Comparison of ENCODE assay signal across 38 cellular contexts in the genomic region with DNA sequence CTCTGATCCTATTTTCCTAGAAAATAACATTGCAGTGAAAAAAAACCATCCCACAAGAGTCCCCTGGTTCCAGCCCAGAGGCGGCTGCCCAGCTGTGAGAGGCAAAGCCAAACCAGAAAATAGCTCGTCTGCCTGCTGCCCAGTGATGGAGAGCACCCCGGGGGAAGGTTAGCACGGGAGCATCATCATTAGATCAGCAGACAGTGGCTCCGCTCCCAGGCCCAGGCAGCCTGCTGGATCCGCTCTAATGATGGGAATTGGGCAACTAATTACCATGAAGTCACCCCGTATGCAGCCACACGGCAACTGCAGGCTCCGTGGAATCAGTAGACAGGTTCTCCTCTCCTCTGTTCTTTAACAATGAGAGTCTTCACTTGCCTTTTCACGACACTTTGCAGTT. TPM values are rescaled to one million over a fixed set of nuclear protein-coding genes. Genes with fewer than 3 reads are reported as not detected.
"Had no signal": no experiment of that assay in that cellular context is flagged by ENCODE, and none has a peak within 500 bp of the region (broad histone marks: within the 10 kb centered on the region; RNA-seq: fewer than 3 reads in every experiment).

No MANE protein-coding gene starts in this region.

- H3K4me3 ChIP-seq: cardiac muscle cell, MG63, Peyer's patch, SJSA1 had no signal

- DNase-seq: activated CD4-positive, alpha-beta memory T cell treated with anti-CD3 and anti-CD28 coated beads, Interleukin-2, amount 10 ng/mL, durations not matched to agents 7 days and 5 days; activated CD4-positive, alpha-beta T cell treated with anti-CD3 and anti-CD28 coated beads for 1 hour; activated CD4-positive, alpha-beta T cell treated with anti-CD3 and anti-CD28 coated beads for 48 hours; activated CD4-positive, CD25-positive, alpha-beta regulatory T cell; activated CD8-positive, alpha-beta memory T cell treated with anti-CD3 and anti-CD28 coated beads for 24 hours; activated CD8-positive, alpha-beta memory T cell treated with anti-CD3 and anti-CD28 coated beads, Interleukin-2, amount 10 ng/mL, durations not matched to agents 7 days and 5 days; activated CD8-positive, alpha-beta memory T cell treated with anti-CD3 and anti-CD28 coated beads, Interleukin-2, amount 50 U/mL, for 48 hours; activated effector memory CD4-positive, alpha-beta T cell treated with Interleukin-2 at 50 U/mL for 16 hours; activated naive CD4-positive, alpha-beta T cell treated with anti-CD3 and anti-CD28 coated beads, Interleukin-2, amount 10 ng/mL, durations not matched to agents 7 days and 5 days; activated naive CD8-positive, alpha-beta T cell treated with anti-CD3 and anti-CD28 coated beads for 36 hours; activated T-cell treated with anti-CD3 and anti-CD28 coated beads, Interleukin-2, amount 50 U/mL, for 48 hours; amniotic stem cell; aorta; Kasumi-1; KG1; MG63; NCI-H1048; NCI-H1105 treated with DMSO at 0.1 percent for 48 hours; NCI-H1436; NCI-H1694; NCI-H2029; NCI-H2171; NCI-H510A; NCI-H526; NCI-H82; NK-92 treated with Interleukin-12 subunit alpha and Interleukin-12 subunit beta, amount 100 ng/mL, for 24 hours; PC-3; Peyer's patch; RPMI8226; SHP77 treated with DMSO at 0.1 percent for 48 hours; SW 1271; T-helper 1 cell; T-helper 2 cell; T-helper 9 cell; WERI-Rb-1 had no signal

- H3K27me3 ChIP-seq: cardiac muscle cell, MG63, Peyer's patch, SJSA1 had no signal

- H3K4me3 Mint-ChIP-seq: activated CD4-positive, alpha-beta memory T cell treated with anti-CD3 and anti-CD28 coated beads, Interleukin-2, amount 10 ng/mL, durations not matched to agents 7 days and 5 days; activated CD8-positive, alpha-beta memory T cell treated with anti-CD3 and anti-CD28 coated beads, Interleukin-2, amount 10 ng/mL, durations not matched to agents 7 days and 5 days; activated naive CD4-positive, alpha-beta T cell treated with anti-CD3 and anti-CD28 coated beads, Interleukin-2, amount 10 ng/mL, durations not matched to agents 7 days and 5 days; activated naive CD8-positive, alpha-beta T cell treated with anti-CD3 and anti-CD28 coated beads for 36 hours; central memory CD8-positive, alpha-beta T cell had no signal

- H3K9me3 Mint-ChIP-seq: activated CD4-positive, alpha-beta memory T cell treated with anti-CD3 and anti-CD28 coated beads, Interleukin-2, amount 10 ng/mL, durations not matched to agents 7 days and 5 days; activated naive CD4-positive, alpha-beta T cell treated with anti-CD3 and anti-CD28 coated beads, Interleukin-2, amount 10 ng/mL, durations not matched to agents 7 days and 5 days; activated naive CD8-positive, alpha-beta T cell treated with anti-CD3 and anti-CD28 coated beads for 36 hours; central memory CD8-positive, alpha-beta T cell had no signal

- H3K27ac ChIP-seq: cardiac muscle cell, Peyer's patch, SJSA1, WERI-Rb-1 had no signal

- H3K4me1 ChIP-seq: Peyer's patch, SJSA1 had no signal

- H3K36me3 Mint-ChIP-seq: activated CD8-positive, alpha-beta memory T cell treated with anti-CD3 and anti-CD28 coated beads, Interleukin-2, amount 10 ng/mL, durations not matched to agents 7 days and 5 days; activated naive CD4-positive, alpha-beta T cell treated with anti-CD3 and anti-CD28 coated beads, Interleukin-2, amount 10 ng/mL, durations not matched to agents 7 days and 5 days; activated naive CD8-positive, alpha-beta T cell treated with anti-CD3 and anti-CD28 coated beads for 36 hours had no signal

- H3K9me3 ChIP-seq: MG63, Peyer's patch, SJSA1 had no signal

- H3K36me3 ChIP-seq: cardiac muscle cell, MG63, Peyer's patch, SJSA1, WERI-Rb-1 had no signal

- H3K27ac Mint-ChIP-seq: activated CD4-positive, alpha-beta memory T cell treated with anti-CD3 and anti-CD28 coated beads, Interleukin-2, amount 10 ng/mL, durations not matched to agents 7 days and 5 days; activated CD8-positive, alpha-beta memory T cell treated with anti-CD3 and anti-CD28 coated beads, Interleukin-2, amount 10 ng/mL, durations not matched to agents 7 days and 5 days; activated naive CD4-positive, alpha-beta T cell treated with anti-CD3 and anti-CD28 coated beads, Interleukin-2, amount 10 ng/mL, durations not matched to agents 7 days and 5 days; activated naive CD8-positive, alpha-beta T cell treated with anti-CD3 and anti-CD28 coated beads for 36 hours had no signal

- H3K4me1 Mint-ChIP-seq: activated CD4-positive, alpha-beta memory T cell treated with anti-CD3 and anti-CD28 coated beads, Interleukin-2, amount 10 ng/mL, durations not matched to agents 7 days and 5 days; activated CD8-positive, alpha-beta memory T cell treated with anti-CD3 and anti-CD28 coated beads, Interleukin-2, amount 10 ng/mL, durations not matched to agents 7 days and 5 days; activated naive CD4-positive, alpha-beta T cell treated with anti-CD3 and anti-CD28 coated beads, Interleukin-2, amount 10 ng/mL, durations not matched to agents 7 days and 5 days; activated naive CD8-positive, alpha-beta T cell treated with anti-CD3 and anti-CD28 coated beads for 36 hours had no signal

RNA-seq across cellular contexts. Expression of gene B3GAT1, which starts 17.1 kb away (rescaled TPM):
- total RNA-seq: PC-3, SJSA1 had no signal
- polyA plus RNA-seq: aorta, cardiac muscle cell had no signal
